ENCODE assay signal across 30 cellular contexts in genomic region chr7:45882465-45882810, GRCh38. TPM values are rescaled to one million over a fixed set of nuclear protein-coding genes. Genes with fewer than 3 reads are reported as not detected.
DNase-seq lines count a peak whose midpoint lies in the region; ATAC-seq and TF ChIP-seq lines count a peak whose summit lies in the region.
"Had no signal": no experiment of that assay in that cellular context is flagged by ENCODE, and none has a peak within 500 bp of the region (broad histone marks: within the 10 kb centered on the region; RNA-seq: fewer than 3 reads in every experiment).

No MANE protein-coding gene starts in this region.

- H3K27ac ChIP-seq in brain microvascular endothelial cell (peak overlapping the region; percentile 33), H9 (ENCODE audit: insufficient read length, low read depth, low read length) (no peak overlapping the region), neuronal stem cell (replicated peaks; ENCODE audit: low read length) (no peak overlapping the region)
- H3K27ac ChIP-seq: cardiac muscle cell, heart left ventricle, HL-60, neutrophil, spleen, tibial artery had no signal

- H4K20me1 ChIP-seq in H9 (ENCODE audit: control insufficient read depth, insufficient read depth, insufficient read length): no peaks in the 10 kb centered on the region

- no peak overlapping the region for H2BK15ac ChIP-seq in H9 (ENCODE audit: low read depth, low read length)
- no peak overlapping the region for H2BK15ac ChIP-seq in neuronal stem cell (ENCODE audit: low read length)

- TF ChIP-seq CTCF in brain microvascular endothelial cell (IDR thresholded peaks at IDR 0.05; ENCODE audit: low read depth, low read length, missing control alignments) (no peak), H9 (conservative IDR thresholded peaks at IDR 0.05) (no peak)

- H3K36me3 ChIP-seq in brain microvascular endothelial cell (replicated peaks) (no peaks in the 10 kb centered on the region), neuronal stem cell (replicated peaks in 1 of 2; ENCODE audit: control insufficient read depth in 2 of 2, insufficient read depth in 2 of 2, low read length in 2 of 2) (no peaks in the 10 kb centered on the region)
- H3K36me3 ChIP-seq: cardiac muscle cell, heart left ventricle, neutrophil, spleen, tibial artery had no signal

- H3K4me3 ChIP-seq in brain microvascular endothelial cell (ENCODE audit: low read depth, low read length) (no peak overlapping the region), neuronal stem cell (ENCODE audit: low read length in 2 of 2) (no peak overlapping the region)
- H3K4me3 ChIP-seq: cardiac muscle cell, heart left ventricle, mucosa of descending colon, spleen, tibial artery had no signal

- no CpG with 5 or more reads among the region's 5 CpGs for WGBS in H9 (ENCODE audit: extremely low coverage, insufficient read length, low lambda C conversion rate)
- WGBS in neuronal stem cell (ENCODE audit: extremely low coverage in 2 of 2, insufficient read length in 2 of 2, insufficient replicate concordance in 1 of 2), 2 donors: no CpG with 5 or more reads among the region's 5 CpGs

- DNase-seq in A172 (ENCODE audit: low spot score) (peak; percentile 72), DMS53 (lab: John Stamatoyannopoulos, UW) (peak; percentile 91), NCI-H345 (lab: John Stamatoyannopoulos, UW) (peak; percentile 91), brain microvascular endothelial cell (no peak), H9 (no peak), neuronal stem cell (ENCODE audit: low spot score) (no peak), amniotic stem cell (lab: John Stamatoyannopoulos, UW) (no peak)
- DNase-seq: activated B cell treated with CpG ODN at 0.5 μM for 24 hours; activated CD8-positive, alpha-beta T cell treated with anti-CD3 and anti-CD28 coated beads for 36 hours; activated gamma-delta T cell treated with Interleukin-2 at 50 U/mL for 16 hours; CD4-positive, alpha-beta memory T cell; heart left ventricle; immature natural killer cell; left ventricle myocardium superior; mucosa of descending colon; NCI-H1694 treated with DMSO at 0.1 percent for 48 hours; spleen; stimulated activated CD4-positive, alpha-beta T cell treated with anti-CD3 and anti-CD28 coated beads, Interleukin-4, amount 100 ng/mL, for 24 hours; T-helper 2 cell; tibial artery had no signal

- in situ Hi-C loops in brain microvascular endothelial cell (cut with HindIII; ENCODE audit: low pct_ligation_motif_present, low sequenced_read_pairs): no loop called here

- no peak overlapping the region for H2AK5ac ChIP-seq in H9 (ENCODE audit: insufficient read length, low read length)
- H2AK5ac ChIP-seq in neuronal stem cell (ENCODE audit: low read depth, low read length): no peak overlapping the region

- H2BK12ac ChIP-seq in H9 (ENCODE audit: insufficient read length, low read depth, low read length) (no peak overlapping the region), neuronal stem cell (ENCODE audit: low read length) (no peak overlapping the region)

- peaks cover 9% of the 10 kb centered on the region for H3K9me3 ChIP-seq in H9 (ENCODE audit: control insufficient read depth, low read depth, low read length)
- peaks cover 2 to 5% of the 10 kb centered on the region in 2 donors for H3K9me3 ChIP-seq in neuronal stem cell (replicated peaks in 1 of 2; ENCODE audit: control insufficient read depth in 2 of 2, insufficient read depth in 1 of 2, low read depth in 1 of 2, low read length in 2 of 2)
- H3K9me3 ChIP-seq: mucosa of descending colon, neutrophil had no signal

- no peak overlapping the region for H4K8ac ChIP-seq in H9 (replicated peaks; ENCODE audit: insufficient read length, low read depth, low read length)
- no peak overlapping the region for H4K8ac ChIP-seq in neuronal stem cell (ENCODE audit: low read depth, low read length)

- H3K9ac ChIP-seq in H9 (ENCODE audit: extremely low read depth, insufficient read length, low read length) (no peak overlapping the region), neuronal stem cell (ENCODE audit: low read depth, low read length, poor library complexity) (no peak overlapping the region)

- H3K79me1 ChIP-seq in H9 (ENCODE audit: insufficient read depth, low read depth, low read length, poor library complexity, severe bottlenecking) (no peaks in the 10 kb centered on the region), neuronal stem cell (ENCODE audit: low read depth, low read length) (no peaks in the 10 kb centered on the region)

- ATAC-seq in HG03432 (IDR thresholded peaks at IDR 0.05; ENCODE audit: unreplicated experiment): no peak
- ATAC-seq: activated CD8-positive, alpha-beta T cell treated with anti-CD3 and anti-CD28 coated beads for 36 hours; left ventricle myocardium superior; mucosa of descending colon; Panc1 had no signal

- H3K4me1 ChIP-seq in H9 (ENCODE audit: insufficient read depth, low read length) (peaks cover 6% of the 10 kb centered on the region; the same call in 1 of the 2 replicates), neuronal stem cell (ENCODE audit: control insufficient read depth in 2 of 2, insufficient read depth in 1 of 2, low read depth in 1 of 2, low read length in 2 of 2) (no peaks in the 10 kb centered on the region)
- H3K4me1 ChIP-seq: heart left ventricle, spleen, tibial artery had no signal

- H4K91ac ChIP-seq in H9 (ENCODE audit: insufficient read length, low read depth, low read length) (no peak overlapping the region), neuronal stem cell (ENCODE audit: low read depth, low read length, poor library complexity) (no peak overlapping the region)

- H4K5ac ChIP-seq in H9 (ENCODE audit: insufficient read length, low read depth, low read length): no peak overlapping the region

- H2AFZ ChIP-seq in H9 (ENCODE audit: low read length) (no peak overlapping the region), neuronal stem cell (ENCODE audit: low read length) (no peak overlapping the region)

- H2BK5ac ChIP-seq in H9 (ENCODE audit: insufficient read length, low read length) (no peak overlapping the region), neuronal stem cell (ENCODE audit: low read length) (no peak overlapping the region)

- no peak overlapping the region for H3K4me3 Mint-ChIP-seq in H9
- H3K4me3 Mint-ChIP-seq: activated B cell treated with CpG ODN at 0.5 μM for 24 hours; activated CD8-positive, alpha-beta T cell treated with anti-CD3 and anti-CD28 coated beads for 36 hours; CD4-positive, alpha-beta memory T cell; IgD-negative memory B cell; immature natural killer cell; stimulated activated naive CD8-positive, alpha-beta T cell treated with anti-CD3 and anti-CD28 coated beads, Interleukin-15, Interleukin-2, amounts not matched to agents 100 ng/mL and 50 ng/mL, for 24 hours had no signal

- H3K23ac ChIP-seq in H9 (ENCODE audit: insufficient read length, low read depth, low read length) (no peak overlapping the region), neuronal stem cell (ENCODE audit: low read depth, low read length, poor library complexity) (no peak overlapping the region)

- H3K9me3 Mint-ChIP-seq in H9: peaks cover 22 to 23% of the 10 kb centered on the region in 2 experiments

- H3K4me2 ChIP-seq in H9 (ENCODE audit: insufficient read depth, insufficient read length, low read length) (no peak overlapping the region), neuronal stem cell (ENCODE audit: insufficient read depth, low read length, poor library complexity, severe bottlenecking) (no peak overlapping the region)

- H3K27me3 ChIP-seq in brain microvascular endothelial cell (replicated peaks) (no peaks in the 10 kb centered on the region), H9 (ENCODE audit: insufficient read depth, low read length) (no peaks in the 10 kb centered on the region; the same call in 1 of the 2 replicates), neuronal stem cell (ENCODE audit: control insufficient read depth in 3 of 3, insufficient read depth in 3 of 3, low read depth in 1 of 3, low read length in 3 of 3) (peaks cover 0 to 37% (median 5%) of the 10 kb centered on the region in 3 experiments)

- H2BK120ac ChIP-seq in H9 (ENCODE audit: low read depth, low read length, poor library complexity, severe bottlenecking) (no peak overlapping the region), neuronal stem cell (ENCODE audit: low read depth, low read length) (no peak overlapping the region)

- H2BK20ac ChIP-seq in H9 (ENCODE audit: low read depth, low read length, poor library complexity, severe bottlenecking): no peak overlapping the region

- no peak overlapping the region for H3K27ac Mint-ChIP-seq in H9
- H3K27ac Mint-ChIP-seq: activated B cell treated with CpG ODN at 0.5 μM for 24 hours; activated CD8-positive, alpha-beta T cell treated with anti-CD3 and anti-CD28 coated beads for 36 hours; IgD-negative memory B cell; immature natural killer cell; stimulated activated naive CD8-positive, alpha-beta T cell treated with anti-CD3 and anti-CD28 coated beads, Interleukin-15, Interleukin-2, amounts not matched to agents 100 ng/mL and 50 ng/mL, for 24 hours had no signal

- no peaks in the 10 kb centered on the region for H3K79me2 ChIP-seq in H9 (ENCODE audit: insufficient read depth, low read length)

- H3T11ph ChIP-seq in H9 (ENCODE audit: low read length): no peak overlapping the region

- H3K36me3 Mint-ChIP-seq in H9 (ENCODE audit: insufficient read depth in 1 of 3, low read depth in 3 of 3): peaks cover 10 to 21% (median 13%) of the 10 kb centered on the region in 3 experiments; a peak in 6 of 7 replicates
- H3K36me3 Mint-ChIP-seq: CD4-positive, alpha-beta memory T cell; immature natural killer cell had no signal

- H3K18ac ChIP-seq in H9 (ENCODE audit: insufficient read length, low read depth, low read length) (no peak overlapping the region), neuronal stem cell (ENCODE audit: low read length) (no peak overlapping the region)

- no peaks in the 10 kb centered on the region for H3K23me2 ChIP-seq in H9 (ENCODE audit: insufficient read length, low read depth, low read length, poor library complexity, severe bottlenecking)

- H3K4me1 Mint-ChIP-seq in H9: peaks cover 5 to 9% of the 10 kb centered on the region in 2 experiments
- H3K4me1 Mint-ChIP-seq: activated B cell treated with CpG ODN at 0.5 μM for 24 hours; CD4-positive, alpha-beta memory T cell; IgD-negative memory B cell; immature natural killer cell had no signal

- H3K14ac ChIP-seq in H9 (ENCODE audit: insufficient read depth, low read length): no peak overlapping the region
- no peak overlapping the region for H3K14ac ChIP-seq in neuronal stem cell (ENCODE audit: low read length)

- no peak overlapping the region for H3K56ac ChIP-seq in H9 (ENCODE audit: insufficient read length, low read depth, low read length)

- peaks cover 45% of the 10 kb centered on the region for H3K27me3 Mint-ChIP-seq in H9 (ENCODE audit: low read depth)

- no peak overlapping the region for H3K4ac ChIP-seq in H9 (ENCODE audit: low read depth, low read length)
- no peak overlapping the region for H3K4ac ChIP-seq in neuronal stem cell (ENCODE audit: low read length)

RNA-seq across cellular contexts. Expression of gene IGFBP1, which starts 5.8 kb away (rescaled TPM):
- total RNA-seq in A172 (2014; rRNA removed; shearing (Covaris generic)): 0.12 and 0.22 TPM in 2 replicates
- not detected in 2 replicates for total RNA-seq in H9 (2021)
- polyA plus RNA-seq in neuronal stem cell (2013, experiment 1 of 2): not detected
- polyA plus RNA-seq in neuronal stem cell (2013, experiment 2 of 2): not detected
- total RNA-seq: activated B cell treated with CpG ODN at 0.5 μM for 24 hours; activated CD8-positive, alpha-beta T cell treated with anti-CD3 and anti-CD28 coated beads for 36 hours; CD4-positive, alpha-beta memory T cell; left ventricle myocardium superior; mucosa of descending colon; SK-MEL-5 had no signal
- polyA plus RNA-seq: cardiac muscle cell; CD4-positive, alpha-beta memory T cell; heart left ventricle; IgD-negative memory B cell; immature natural killer cell had no signal

RNA-seq across cellular contexts. Expression of gene CCDC201, which starts 9.6 kb away (rescaled TPM):
- total RNA-seq in A172 (2014; rRNA removed; shearing (Covaris generic)): not detected in 2 replicates
- not detected in 2 replicates for total RNA-seq in H9 (2021)
- 0.01 TPM for polyA plus RNA-seq in neuronal stem cell (2013, experiment 1 of 2)
- not detected for polyA plus RNA-seq in neuronal stem cell (2013, experiment 2 of 2)
- total RNA-seq: activated B cell treated with CpG ODN at 0.5 μM for 24 hours; activated CD8-positive, alpha-beta T cell treated with anti-CD3 and anti-CD28 coated beads for 36 hours; cardiac muscle cell; CD4-positive, alpha-beta memory T cell; heart left ventricle; left ventricle myocardium superior; M059J; mucosa of descending colon; SK-MEL-5; spleen had no signal
- polyA plus RNA-seq: adipose tissue; cardiac muscle cell; CD4-positive, alpha-beta memory T cell; heart left ventricle; IgD-negative memory B cell; immature natural killer cell; spleen had no signal

RNA-seq across cellular contexts. Expression of gene IGFBP3, which starts 38.6 kb away (rescaled TPM):
- 62.0 and 81.7 TPM in 2 replicates for total RNA-seq in A172 (2014; rRNA removed; shearing (Covaris generic))
- 10.0 TPM in 2 replicates for total RNA-seq in H9 (2021)
- 149 TPM for polyA plus RNA-seq in neuronal stem cell (2013, experiment 1 of 2)
- 151 TPM for polyA plus RNA-seq in neuronal stem cell (2013, experiment 2 of 2)
- total RNA-seq: activated B cell treated with CpG ODN at 0.5 μM for 24 hours had no signal

Comparison
In these comparisons a context has a peak if more than half of its experiments do, and no peak if none do; other contexts are left out.
1. DNase-seq: peak in A172 (single experiment), DMS53 (single experiment) and NCI-H345 (single experiment); none in brain microvascular endothelial cell (single experiment), H9 (single experiment), neuronal stem cell (single experiment) and amniotic stem cell (single experiment).